ENCODE assay signal across 7 cellular contexts in genomic region chr9:124860582-124861341, GRCh38. TPM values are rescaled to one million over a fixed set of nuclear protein-coding genes. Genes with fewer than 3 reads are reported as not detected.
DNase-seq lines count a peak whose midpoint lies in the region; ATAC-seq and TF ChIP-seq lines count a peak whose summit lies in the region.

No MANE protein-coding gene starts in this region.

- H3K9me3 Mint-ChIP-seq in activated T-helper 1 cell treated with anti-CD3 and anti-CD28 coated beads, Interleukin-12 subunit alpha, Interleukin-12 subunit beta, Interleukin-2, Interleukin-4 antibody, amounts not matched to agents 30 ng/mL and 10 ng/mL and 1 ng/mL, durations not matched to agents 14 hours and 24 hours and 36 hours: no peaks in the 10 kb centered on the region
- H3K9me3 Mint-ChIP-seq in stimulated activated naive B cell treated with anti-CD40 and anti-IgM and Interleukin-4, amounts not matched to agents 10 μg/mL and 1 μg/mL and 100 μg/mL, for 72 hours: no peaks in the 10 kb centered on the region

- no peak for ATAC-seq in stimulated activated naive B cell treated with anti-CD40 and anti-IgM and Interleukin-4, amounts not matched to agents 10 μg/mL and 1 μg/mL and 100 μg/mL, for 72 hours (replicated peaks)

- intact Hi-C loops in activated T-helper 1 cell treated with anti-CD3 and anti-CD28 coated beads, Interleukin-12 subunit alpha, Interleukin-12 subunit beta, Interleukin-2, Interleukin-4 antibody, amounts not matched to agents 30 ng/mL and 10 ng/mL and 1 ng/mL, durations not matched to agents 14 hours and 24 hours and 36 hours (cut with micrococcal nuclease): loop anchor here (2.0 kb wide), 1 partner anchor 90 kb away; the partner anchor contains the start of gene NR6A1

- H3K27me3 Mint-ChIP-seq in activated T-helper 1 cell treated with anti-CD3 and anti-CD28 coated beads, Interleukin-12 subunit alpha, Interleukin-12 subunit beta, Interleukin-2, Interleukin-4 antibody, amounts not matched to agents 30 ng/mL and 10 ng/mL and 1 ng/mL, durations not matched to agents 14 hours and 24 hours and 36 hours (ENCODE audit: insufficient read depth): no peaks in the 10 kb centered on the region
- H3K27me3 Mint-ChIP-seq in stimulated activated naive B cell treated with anti-CD40 and anti-IgM and Interleukin-4, amounts not matched to agents 10 μg/mL and 1 μg/mL and 100 μg/mL, for 72 hours: no peaks in the 10 kb centered on the region

- peak overlapping the region; percentile 96 for H3K4me3 Mint-ChIP-seq in activated T-helper 1 cell treated with anti-CD3 and anti-CD28 coated beads, Interleukin-12 subunit alpha, Interleukin-12 subunit beta, Interleukin-2, Interleukin-4 antibody, amounts not matched to agents 30 ng/mL and 10 ng/mL and 1 ng/mL, durations not matched to agents 14 hours and 24 hours and 36 hours
- H3K4me3 Mint-ChIP-seq in stimulated activated naive B cell treated with anti-CD40 and anti-IgM and Interleukin-4, amounts not matched to agents 10 μg/mL and 1 μg/mL and 100 μg/mL, for 72 hours: peak overlapping the region; percentile 86 to 91

- H3K4me3 ChIP-seq in HL-60 (replicated peaks; ENCODE audit: insufficient read depth, low read length) (peak overlapping the region; percentile 71), iPS-18a (ENCODE audit: low read length) (peak overlapping the region; percentile 99)

- H3K27me3 ChIP-seq in HL-60 (ENCODE audit: insufficient read depth, poor library complexity, severe bottlenecking) (no peaks in the 10 kb centered on the region), iPS-18a (ENCODE audit: control insufficient read depth, insufficient read depth, low read length) (no peaks in the 10 kb centered on the region)

- peak overlapping the region; percentile 97 for H3K9ac ChIP-seq in iPS-18a (ENCODE audit: low read length)

- no peaks in the 10 kb centered on the region for H3K9me3 ChIP-seq in iPS-18a (ENCODE audit: control insufficient read depth, low read depth, low read length)

- H3K4me1 ChIP-seq in iPS-18a (ENCODE audit: control insufficient read depth, low read depth, low read length): peaks cover 7% of the 10 kb centered on the region

- TF ChIP-seq CTCF in HL-60 (IDR thresholded peaks at IDR 0.05; ENCODE audit: insufficient read depth, low read length): no peak

- peaks cover 43% of the 10 kb centered on the region for H3K36me3 ChIP-seq in iPS-18a (ENCODE audit: control insufficient read depth, low read depth, low read length)

- H3K27ac ChIP-seq in HL-60 (replicated peaks): peak overlapping the region; percentile 98
- peak overlapping the region; percentile 75 for H3K27ac ChIP-seq in iPS-18a (ENCODE audit: low read length)

- DNase-seq in HL-60 (ENCODE audit: low read depth in 1 of 2, low spot score in 1 of 2) (no peak), SHP77 (lab: John Stamatoyannopoulos, UW) (no peak), NCI-H146 treated with DMSO at 0.1 percent for 48 hours (lab: John Stamatoyannopoulos, UW; ENCODE audit: unreplicated experiment) (no peak)
- no peak for DNase-seq in activated T-helper 1 cell treated with anti-CD3 and anti-CD28 coated beads, Interleukin-12 subunit alpha, Interleukin-12 subunit beta, Interleukin-2, Interleukin-4 antibody, amounts not matched to agents 30 ng/mL and 10 ng/mL and 1 ng/mL, durations not matched to agents 14 hours and 24 hours and 36 hours (ENCODE audit: low spot score)
- no peak for DNase-seq in stimulated activated naive B cell treated with anti-CD40 and anti-IgM and Interleukin-4, amounts not matched to agents 10 μg/mL and 1 μg/mL and 100 μg/mL, for 72 hours
- DNase-seq in stimulated activated CD4-positive, alpha-beta T cell treated with anti-CD3 and anti-CD28 coated beads, Interleukin-12 subunit alpha, Interleukin-12 subunit beta, amount 100 ng/mL, for 4 hours: no peak

- peaks cover 34% of the 10 kb centered on the region for H3K36me3 Mint-ChIP-seq in activated T-helper 1 cell treated with anti-CD3 and anti-CD28 coated beads, Interleukin-12 subunit alpha, Interleukin-12 subunit beta, Interleukin-2, Interleukin-4 antibody, amounts not matched to agents 30 ng/mL and 10 ng/mL and 1 ng/mL, durations not matched to agents 14 hours and 24 hours and 36 hours (ENCODE audit: low read depth)
- peaks cover 36 to 47% of the 10 kb centered on the region in 2 donors for H3K36me3 Mint-ChIP-seq in stimulated activated naive B cell treated with anti-CD40 and anti-IgM and Interleukin-4, amounts not matched to agents 10 μg/mL and 1 μg/mL and 100 μg/mL, for 72 hours

- peaks cover 34% of the 10 kb centered on the region for H3K4me1 Mint-ChIP-seq in activated T-helper 1 cell treated with anti-CD3 and anti-CD28 coated beads, Interleukin-12 subunit alpha, Interleukin-12 subunit beta, Interleukin-2, Interleukin-4 antibody, amounts not matched to agents 30 ng/mL and 10 ng/mL and 1 ng/mL, durations not matched to agents 14 hours and 24 hours and 36 hours (ENCODE audit: low read depth)
- peaks cover 38 to 70% of the 10 kb centered on the region in 2 donors for H3K4me1 Mint-ChIP-seq in stimulated activated naive B cell treated with anti-CD40 and anti-IgM and Interleukin-4, amounts not matched to agents 10 μg/mL and 1 μg/mL and 100 μg/mL, for 72 hours

- peak overlapping the region; percentile 98 for H3K27ac Mint-ChIP-seq in activated T-helper 1 cell treated with anti-CD3 and anti-CD28 coated beads, Interleukin-12 subunit alpha, Interleukin-12 subunit beta, Interleukin-2, Interleukin-4 antibody, amounts not matched to agents 30 ng/mL and 10 ng/mL and 1 ng/mL, durations not matched to agents 14 hours and 24 hours and 36 hours
- peak overlapping the region; percentile 93 for H3K27ac Mint-ChIP-seq in stimulated activated naive B cell treated with anti-CD40 and anti-IgM and Interleukin-4, amounts not matched to agents 10 μg/mL and 1 μg/mL and 100 μg/mL, for 72 hours

RNA-seq across cellular contexts. Expression of gene RPL35, which starts 1.0 kb away (rescaled TPM):
- total RNA-seq in activated T-helper 1 cell treated with anti-CD3 and anti-CD28 coated beads, Interleukin-12 subunit alpha, Interleukin-12 subunit beta, Interleukin-2, Interleukin-4 antibody, amounts not matched to agents 30 ng/mL and 10 ng/mL and 1 ng/mL, durations not matched to agents 14 hours and 24 hours and 36 hours: 1,681 and 1,750 TPM in 2 replicates

RNA-seq across cellular contexts. Expression of gene ARPC5L, which starts 1.2 kb away (rescaled TPM):
- 111 and 115 TPM in 2 replicates for total RNA-seq in activated T-helper 1 cell treated with anti-CD3 and anti-CD28 coated beads, Interleukin-12 subunit alpha, Interleukin-12 subunit beta, Interleukin-2, Interleukin-4 antibody, amounts not matched to agents 30 ng/mL and 10 ng/mL and 1 ng/mL, durations not matched to agents 14 hours and 24 hours and 36 hours

RNA-seq across cellular contexts. Expression of gene WDR38, which starts 7.5 kb away (rescaled TPM):
- total RNA-seq in activated T-helper 1 cell treated with anti-CD3 and anti-CD28 coated beads, Interleukin-12 subunit alpha, Interleukin-12 subunit beta, Interleukin-2, Interleukin-4 antibody, amounts not matched to agents 30 ng/mL and 10 ng/mL and 1 ng/mL, durations not matched to agents 14 hours and 24 hours and 36 hours: not detected in 2 replicates
